Comparison of ENCODE assay signal across 20 cellular contexts in the genomic region with DNA sequence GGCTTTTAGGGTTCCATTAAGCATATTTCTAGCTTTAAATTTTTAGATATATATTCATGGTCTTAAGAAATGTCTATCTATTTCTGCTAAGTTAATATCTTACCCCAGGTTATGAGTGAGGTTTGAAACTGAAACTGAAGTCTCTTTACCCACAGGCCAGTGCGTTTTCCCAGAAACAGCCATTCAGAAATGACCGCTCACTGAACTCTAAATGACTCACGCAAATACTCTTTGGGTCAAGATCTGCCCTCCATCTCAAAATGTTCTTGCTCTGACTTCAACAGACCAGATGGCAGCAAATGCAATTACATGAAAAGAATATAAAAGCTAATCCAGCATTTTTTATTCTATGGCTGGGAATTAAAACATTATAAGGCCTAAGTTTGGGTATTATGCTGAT.
A peak's percentile ranks its signal among the peaks of the same experiment; 100 is the strongest.
DNase-seq lines count a peak whose midpoint lies in the region; ATAC-seq and TF ChIP-seq lines count a peak whose summit lies in the region.
"Had no signal": no experiment of that assay in that cellular context is flagged by ENCODE, and none has a peak within 500 bp of the region (broad histone marks: within the 10 kb centered on the region; RNA-seq: fewer than 3 reads in every experiment).

No MANE protein-coding gene starts in this region.

- CTCF ChIA-PET in PC-3 (lab: Charles Lee) = no interaction called here

- H3K27me3 ChIP-seq in GM23248 (replicated peaks; ENCODE audit: insufficient read depth) (no peaks in the 10 kb centered on the region), PC-3 (ENCODE audit: low read length) (no peaks in the 10 kb centered on the region)
- H3K27me3 ChIP-seq: colonic mucosa, esophagus muscularis mucosa, uterus had no signal

- H3K9me2 ChIP-seq in GM23248 (ENCODE audit: insufficient read depth) = no peaks in the 10 kb centered on the region
- H3K9me2 ChIP-seq in PC-3 (replicated peaks; ENCODE audit: low read length) = no peaks in the 10 kb centered on the region

- no peak for ATAC-seq in PC-3
- ATAC-seq: mucosa of descending colon had no signal

- H3K4me3 ChIP-seq in AG10803 (ENCODE audit: low read length) = no peak overlapping the region
- H3K4me3 ChIP-seq in GM23248 = no peak overlapping the region
- H3K4me3 ChIP-seq in PC-3 (ENCODE audit: low read length) = no peak overlapping the region
- H3K4me3 ChIP-seq: colonic mucosa, esophagus muscularis mucosa, mucosa of descending colon, uterus had no signal

- no peak overlapping the region for H3K4me2 ChIP-seq in GM23248 (ENCODE audit: unreplicated experiment)
- H3K4me2 ChIP-seq in PC-3 (ENCODE audit: low read length) = no peak overlapping the region

- intact Hi-C loops in PC-3 (cut with micrococcal nuclease) = no loop called here

- H3K79me2 ChIP-seq in GM23248 (ENCODE audit: insufficient read depth) (no peaks in the 10 kb centered on the region), PC-3 (ENCODE audit: low read length) (no peaks in the 10 kb centered on the region)

- no TSS peak for BruUV-seq in PC-3 (replicated peaks; lab: Mats Ljungman, UMichigan)

- H4K20me1 ChIP-seq in GM23248 (ENCODE audit: insufficient read depth) (no peaks in the 10 kb centered on the region), PC-3 (ENCODE audit: low read length) (no peaks in the 10 kb centered on the region)

- no peak overlapping the region for H3K9ac ChIP-seq in GM23248
- no peak overlapping the region for H3K9ac ChIP-seq in PC-3 (ENCODE audit: low read length)

- H3F3A ChIP-seq in GM23248 (ENCODE audit: insufficient read depth) = no peaks in the 10 kb centered on the region
- no peaks in the 10 kb centered on the region for H3F3A ChIP-seq in PC-3 (ENCODE audit: low read length, unreplicated experiment)

- H2AFZ ChIP-seq in GM23248 (no peak overlapping the region), PC-3 (ENCODE audit: low read length) (no peak overlapping the region)

- POLR2A ChIA-PET in PC-3 (lab: Charles Lee; ENCODE audit: unreplicated experiment) = no interaction called here

- H3K4me1 ChIP-seq in GM23248 (ENCODE audit: insufficient read depth) = no peaks in the 10 kb centered on the region
- H3K4me1 ChIP-seq in PC-3 (ENCODE audit: insufficient read depth, low read length) = no peaks in the 10 kb centered on the region
- H3K4me1 ChIP-seq: colonic mucosa, uterus had no signal

- peak; percentile 2 for DNase-seq in AG10803 (ENCODE audit: low read depth)
- DNase-seq in GM23248 = peak; percentile 5
- DNase-seq in PC-3 = peak; percentile 1
- peak; percentile 8 for DNase-seq in glomerular visceral epithelial cell (ENCODE audit: extremely low spot score)
- DNase-seq in ureter (ENCODE audit: low spot score) = no peak
- no peak for DNase-seq in 8988T
- DNase-seq in activated gamma-delta T cell treated with Interleukin-2 at 50 U/mL for 16 hours = no peak
- no peak for DNase-seq in NCI-H146 treated with DMSO at 0.1 percent for 48 hours (lab: John Stamatoyannopoulos, UW; ENCODE audit: unreplicated experiment)
- DNase-seq: activated CD8-positive, alpha-beta memory T cell treated with anti-CD3 and anti-CD28 coated beads for 24 hours; activated naive CD4-positive, alpha-beta T cell treated with anti-CD3 and anti-CD28 coated beads for 36 hours; colonic mucosa; HCEC 1CT; KBM-7; NCI-H187; posterior cingulate gyrus; SIG-M5; stimulated activated CD4-positive, alpha-beta T cell treated with anti-CD3 and anti-CD28 coated beads, Interleukin-2, amount 100 ng/mL, for 24 hours; uterus had no signal

- in situ Hi-C loops in GM23248 (cut with MboI) = no loop called here

- WGBS in GM23248 (ENCODE audit: low coverage in 1 of 2, low lambda C conversion rate in 2 of 2, missing lambda C conversion rate in 2 of 2), 2 experiments = 51 to 56% methylated on average over 3 of the region's 3 CpGs

- H3K9me3 ChIP-seq in GM23248 (ENCODE audit: low read depth) = peaks cover 4% of the 10 kb centered on the region
- no peaks in the 10 kb centered on the region for H3K9me3 ChIP-seq in PC-3 (ENCODE audit: low read length)
- H3K9me3 ChIP-seq: colonic mucosa, esophagus muscularis mucosa, mucosa of descending colon, uterus had no signal

- H3K36me3 ChIP-seq in GM23248 (ENCODE audit: low read depth) (no peaks in the 10 kb centered on the region), PC-3 (ENCODE audit: low read depth, low read length) (no peaks in the 10 kb centered on the region)
- H3K36me3 ChIP-seq: colonic mucosa, esophagus muscularis mucosa, uterus had no signal

- no peak for TF ChIP-seq CTCF in AG10803 (conservative IDR thresholded peaks at IDR 0.05; ENCODE audit: low read length)
- TF ChIP-seq CTCF in PC-3 (conservative IDR thresholded peaks at IDR 0.05; ENCODE audit: low read depth, low read length) = no peak

- H3K27ac ChIP-seq in GM23248 (no peak overlapping the region), PC-3 (ENCODE audit: low read length) (no peak overlapping the region)
- H3K27ac ChIP-seq: uterus had no signal

Comparison
In these comparisons a context has a peak if more than half of its experiments do, and no peak if none do; other contexts are left out.
1. DNase-seq: peak in AG10803 (single experiment), GM23248 (single experiment), PC-3 (single experiment) and glomerular visceral epithelial cell (single experiment); none in ureter (single experiment), 8988T (single experiment), activated gamma-delta T cell treated with Interleukin-2 at 50 U/mL for 16 hours (single experiment) and NCI-H146 treated with DMSO at 0.1 percent for 48 hours (single experiment).